ENCODE assay signal across 15 cellular contexts in genomic region chr12:3271146-3271545, GRCh38.
DNase-seq lines count a peak whose midpoint lies in the region; ATAC-seq and TF ChIP-seq lines count a peak whose summit lies in the region.
"Had no signal": no experiment of that assay in that cellular context is flagged by ENCODE, and none has a peak within 500 bp of the region (broad histone marks: within the 10 kb centered on the region; RNA-seq: fewer than 3 reads in every experiment).

No MANE protein-coding gene starts in this region.

- no peak overlapping the region for H2BK5ac ChIP-seq in mesendoderm (ENCODE audit: low read length)

- H3K4me2 ChIP-seq in mesendoderm (ENCODE audit: low read length) = no peak overlapping the region

- no peak overlapping the region for H3K4me3 ChIP-seq in heart left ventricle
- no peak overlapping the region for H3K4me3 ChIP-seq in right atrium auricular region
- H3K4me3 ChIP-seq in mesendoderm (ENCODE audit: low read length) = no peak overlapping the region
- H3K4me3 ChIP-seq: BLaER1 treated with 17β-estradiol and CSF1 and Interleukin-3, amounts not matched to agents 10 nM and 100 nM had no signal

- no peak overlapping the region for H3K27ac Mint-ChIP-seq in T-helper 17 cell
- H3K27ac Mint-ChIP-seq: B cell; CD8-positive, alpha-beta T cell had no signal

- no peak overlapping the region for H3K18ac ChIP-seq in mesendoderm (ENCODE audit: low read length)

- H3K4me1 Mint-ChIP-seq in T-helper 17 cell = peaks cover 3% of the 10 kb centered on the region
- H3K4me1 Mint-ChIP-seq: B cell had no signal

- no peak overlapping the region for H4K8ac ChIP-seq in mesendoderm (ENCODE audit: low read depth, low read length)

- no peak overlapping the region for H3K23ac ChIP-seq in mesendoderm (ENCODE audit: low read length)

- no peaks in the 10 kb centered on the region for H3K36me3 Mint-ChIP-seq in T-helper 17 cell (ENCODE audit: low read depth)
- H3K36me3 Mint-ChIP-seq: CD8-positive, alpha-beta T cell had no signal

- no peak overlapping the region for H2BK15ac ChIP-seq in mesendoderm (replicated peaks; ENCODE audit: low read depth)

- no peak overlapping the region for H3K9ac ChIP-seq in mesendoderm (ENCODE audit: low read length)

- no peaks in the 10 kb centered on the region for H3K79me2 ChIP-seq in mesendoderm (ENCODE audit: control insufficient read depth, insufficient read depth, low read length)

- H3K27me3 Mint-ChIP-seq in T-helper 17 cell = peaks cover 49% of the 10 kb centered on the region

- H3K4me1 ChIP-seq in heart left ventricle (peaks cover 7 to 77% (median 47%) of the 10 kb centered on the region in 12 donors), right atrium auricular region (peaks cover 0 to 46% of the 10 kb centered on the region in 2 donors), mesendoderm (ENCODE audit: control insufficient read depth, low read depth, low read length) (no peaks in the 10 kb centered on the region)

- intact Hi-C loops in heart left ventricle (cut with DNase I) = loop anchor here in 4 of 10 donors (5.0 to 10.0 kb wide), 4 partner anchors 59 to 69 kb away; no protein-coding TSS in a partner anchor

- no peak overlapping the region for H4K5ac ChIP-seq in mesendoderm (ENCODE audit: low read length)

- H3K36me3 ChIP-seq in heart left ventricle = peaks cover 0 to 6% (median 0%) of the 10 kb centered on the region in 9 donors
- H3K36me3 ChIP-seq in right atrium auricular region = no peaks in the 10 kb centered on the region
- H3K36me3 ChIP-seq in mesendoderm (ENCODE audit: control insufficient read depth, insufficient read depth, low read length) = no peaks in the 10 kb centered on the region
- H3K36me3 ChIP-seq: BLaER1 treated with 17β-estradiol and CSF1 and Interleukin-3, amounts not matched to agents 10 nM and 100 nM had no signal

- no peak for TF ChIP-seq POLR2A in heart left ventricle (IDR thresholded peaks at IDR 0.05)

- H2BK120ac ChIP-seq in mesendoderm (ENCODE audit: low read depth, low read length) = no peak overlapping the region

- H3K56ac ChIP-seq in mesendoderm (ENCODE audit: low read length) = no peak overlapping the region

- ATAC-seq in heart left ventricle (no peak), T-helper 17 cell (no peak)
- ATAC-seq: CD8-positive, alpha-beta T cell had no signal

- peak overlapping the region; percentile 33 for H3K4me3 Mint-ChIP-seq in T-helper 17 cell
- H3K4me3 Mint-ChIP-seq: B cell; CD8-positive, alpha-beta T cell had no signal

- TF ChIP-seq CTCF in heart left ventricle (IDR thresholded peaks at IDR 0.05) (no peak), right atrium auricular region (IDR thresholded peaks at IDR 0.05) (no peak)

- no peaks in the 10 kb centered on the region for H3K27me3 ChIP-seq in heart left ventricle
- no peaks in the 10 kb centered on the region for H3K27me3 ChIP-seq in right atrium auricular region
- no peaks in the 10 kb centered on the region for H3K27me3 ChIP-seq in mesendoderm (ENCODE audit: insufficient read depth, low read length, poor library complexity)

- no peaks in the 10 kb centered on the region for H3K79me1 ChIP-seq in mesendoderm (ENCODE audit: low read length)

- no peak overlapping the region for H2AK5ac ChIP-seq in mesendoderm (ENCODE audit: low read length)

- DNase-seq in heart left ventricle (no peak), right atrium auricular region (ENCODE audit: low spot score) (no peak), T-helper 17 cell (no peak), astrocyte of the hippocampus (ENCODE audit: low read depth, low spot score) (peak; percentile 60), mesendoderm (peak; percentile 25), DMS 273 treated with DMSO at 0.1 percent for 48 hours (lab: John Stamatoyannopoulos, UW) (no peak)
- no peak for DNase-seq in activated CD4-positive, alpha-beta T cell treated with anti-CD3 and anti-CD28 coated beads, Interleukin-2, amount 50 U/mL, for 4 hours
- DNase-seq: Calu3; CD8-positive, alpha-beta T cell; DMS53; DND-41; EL; HCEC 1CT had no signal

- H3K4ac ChIP-seq in mesendoderm (ENCODE audit: low read depth, low read length) = no peak overlapping the region

- no peaks in the 10 kb centered on the region for H3K9me3 ChIP-seq in heart left ventricle
- no peaks in the 10 kb centered on the region for H3K9me3 ChIP-seq in right atrium auricular region
- H3K9me3 ChIP-seq in T-helper 17 cell (ENCODE audit: control insufficient read depth, low read length, poor library complexity, severe bottlenecking) = no peaks in the 10 kb centered on the region
- H3K9me3 ChIP-seq: BLaER1 treated with 17β-estradiol and CSF1 and Interleukin-3, amounts not matched to agents 10 nM and 100 nM had no signal

- 81 to 87% (median 83%) methylated on average over 1 of the region's 1 CpG for WGBS in heart left ventricle, 4 donors
- WGBS in mesendoderm (ENCODE audit: extremely low coverage, insufficient coverage, low lambda C conversion rate) = no CpG with 5 or more reads among the region's 1 CpG

- H3K27ac ChIP-seq in heart left ventricle = peak overlapping the region in 7 of 12 donors; percentile 34 to 85 (median 66)
- peak overlapping the region in 1 of 2 donors; percentile 79 for H3K27ac ChIP-seq in right atrium auricular region
- no peak overlapping the region for H3K27ac ChIP-seq in mesendoderm (ENCODE audit: low read depth, low read length)
- H3K27ac ChIP-seq: BLaER1 treated with 17β-estradiol and CSF1 and Interleukin-3, amounts not matched to agents 10 nM and 100 nM had no signal

Comparison
In these comparisons a context has a peak if more than half of its experiments do, and no peak if none do; other contexts are left out.
1. DNase-seq: peak in astrocyte of the hippocampus (single experiment) and mesendoderm (single experiment); none in heart left ventricle (0 of 5), right atrium auricular region (single experiment), T-helper 17 cell (0 of 3), DMS 273 treated with DMSO at 0.1 percent for 48 hours (single experiment) and activated CD4-positive, alpha-beta T cell treated with anti-CD3 and anti-CD28 coated beads, Interleukin-2, amount 50 U/mL, for 4 hours (0 of 2).